2 cellular contexts compared by ENCODE assay signal in genomic region chr16:23695756-23696155, GRCh38.
TF ChIP-seq lines count a peak whose summit lies in the region.

No MANE protein-coding gene starts in this region.

TF ChIP-seq in GM23338, 12 proteins besides CTCF, POLR2A, EP300 and RAD21 (continued from another document):
- TF ChIP-seq ZNF462 (CRISPR knock-in tag; IDR thresholded peaks at IDR 0.05), result no peak
- no peak for TF ChIP-seq REST (IDR thresholded peaks at IDR 0.05; ENCODE audit: unreplicated experiment)
- TF ChIP-seq CREB1 (CRISPR knock-in tag; IDR thresholded peaks at IDR 0.05; ENCODE audit: low read depth), result no peak
- no peak for TF ChIP-seq ZNF331 (CRISPR knock-in tag; IDR thresholded peaks at IDR 0.05; ENCODE audit: low read depth)

TF ChIP-seq in WTC11, 78 proteins besides CTCF, POLR2A, EP300 and RAD21 (continued from another document):
- TF ChIP-seq ERG (CRISPR knock-in tag; IDR thresholded peaks at IDR 0.05) (no peak), TEAD4 (CRISPR knock-in tag; IDR thresholded peaks at IDR 0.05) (no peak), MXD4 (CRISPR knock-in tag; IDR thresholded peaks at IDR 0.05; ENCODE audit: borderline replicate concordance) (no peak), FOXJ3 (CRISPR knock-in tag; IDR thresholded peaks at IDR 0.05; ENCODE audit: borderline replicate concordance) (no peak), HMGA2 (CRISPR knock-in tag; IDR thresholded peaks at IDR 0.05) (no peak), MLX (CRISPR knock-in tag; IDR thresholded peaks at IDR 0.05) (no peak), MAX (CRISPR knock-in tag; IDR thresholded peaks at IDR 0.05) (no peak), ETV6 (CRISPR knock-in tag; IDR thresholded peaks at IDR 0.05) (no peak), MYBL2 (CRISPR knock-in tag; IDR thresholded peaks at IDR 0.05) (no peak)
- TF ChIP-seq, protein P1, sequence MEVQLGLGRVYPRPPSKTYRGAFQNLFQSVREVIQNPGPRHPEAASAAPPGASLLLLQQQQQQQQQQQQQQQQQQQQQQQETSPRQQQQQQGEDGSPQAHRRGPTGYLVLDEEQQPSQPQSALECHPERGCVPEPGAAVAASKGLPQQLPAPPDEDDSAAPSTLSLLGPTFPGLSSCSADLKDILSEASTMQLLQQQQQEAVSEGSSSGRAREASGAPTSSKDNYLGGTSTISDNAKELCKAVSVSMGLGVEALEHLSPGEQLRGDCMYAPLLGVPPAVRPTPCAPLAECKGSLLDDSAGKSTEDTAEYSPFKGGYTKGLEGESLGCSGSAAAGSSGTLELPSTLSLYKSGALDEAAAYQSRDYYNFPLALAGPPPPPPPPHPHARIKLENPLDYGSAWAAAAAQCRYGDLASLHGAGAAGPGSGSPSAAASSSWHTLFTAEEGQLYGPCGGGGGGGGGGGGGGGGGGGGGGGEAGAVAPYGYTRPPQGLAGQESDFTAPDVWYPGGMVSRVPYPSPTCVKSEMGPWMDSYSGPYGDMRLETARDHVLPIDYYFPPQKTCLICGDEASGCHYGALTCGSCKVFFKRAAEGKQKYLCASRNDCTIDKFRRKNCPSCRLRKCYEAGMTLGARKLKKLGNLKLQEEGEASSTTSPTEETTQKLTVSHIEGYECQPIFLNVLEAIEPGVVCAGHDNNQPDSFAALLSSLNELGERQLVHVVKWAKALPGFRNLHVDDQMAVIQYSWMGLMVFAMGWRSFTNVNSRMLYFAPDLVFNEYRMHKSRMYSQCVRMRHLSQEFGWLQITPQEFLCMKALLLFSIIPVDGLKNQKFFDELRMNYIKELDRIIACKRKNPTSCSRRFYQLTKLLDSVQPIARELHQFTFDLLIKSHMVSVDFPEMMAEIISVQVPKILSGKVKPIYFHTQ (CRISPR knock-in tag; IDR thresholded peaks at IDR 0.05), result no peak
